18 cellular contexts compared by ENCODE assay signal in the genomic region with DNA sequence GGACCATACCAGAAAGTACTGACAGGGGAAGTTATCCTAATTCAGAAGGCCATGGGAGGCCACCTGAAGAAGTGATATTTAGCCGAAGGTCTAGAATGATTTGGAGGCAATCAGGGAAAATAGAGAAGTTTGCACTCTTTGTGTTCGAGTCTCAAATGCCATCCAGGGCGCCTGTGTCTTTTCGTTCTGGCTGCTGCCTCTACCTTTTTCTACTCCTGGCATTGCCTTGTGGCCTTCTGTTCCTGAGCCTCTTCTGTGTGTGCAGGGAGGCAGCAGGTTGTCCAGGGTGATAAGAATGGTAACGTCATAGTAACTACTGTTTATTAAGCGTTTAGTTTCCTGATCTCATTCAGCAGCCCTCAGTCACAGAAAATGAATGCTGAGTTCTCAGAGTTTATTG.
"Had no signal": no experiment of that assay in that cellular context is flagged by ENCODE, and none has a peak within 500 bp of the region (broad histone marks: within the 10 kb centered on the region; RNA-seq: fewer than 3 reads in every experiment).

No MANE protein-coding gene starts in this region.

- H3K36me3 ChIP-seq: heart right ventricle, thyroid gland had no signal

- H3K27ac Mint-ChIP-seq: activated naive CD4-positive, alpha-beta T cell treated with anti-CD3 and anti-CD28 coated beads for 36 hours; activated naive CD8-positive, alpha-beta T cell treated with anti-CD3 and anti-CD28 coated beads, Interleukin-2, amount 50 U/mL, for 24 hours; activated T-helper 2 cell treated with anti-CD3 and anti-CD28 coated beads, Interferon-gamma antibody, Interleukin-2, Interleukin-4, amounts not matched to agents 10 μg/mL and 5 μg/mL and 100 μg/mL, durations not matched to agents 14 hours and 24 hours and 36 hours; dendritic cell treated with granulocyte-macrophage colony-stimulating factor and Interleukin-4, amounts not matched to agents 40 ng/mL and 50 ng/mL, for 4 days; mesothelial cell of epicardium; nephron progenitor cell; stimulated activated naive B cell treated with anti-CD40 and anti-IgM and Interleukin-4, amounts not matched to agents 10 μg/mL and 1 μg/mL and 100 μg/mL, for 72 hours had no signal

- DNase-seq: activated CD4-positive, CD25-positive, alpha-beta regulatory T cell treated with anti-CD3 and anti-CD28 coated beads, Interleukin-2, amount 50 U/mL, for 72 hours; activated naive CD4-positive, alpha-beta T cell treated with anti-CD3 and anti-CD28 coated beads for 36 hours; activated naive CD8-positive, alpha-beta T cell treated with anti-CD3 and anti-CD28 coated beads, Interleukin-2, amount 50 U/mL, for 24 hours; aorta; heart right ventricle; left colon; nephron progenitor cell; occipital lobe; stimulated activated naive B cell treated with anti-CD40 and anti-IgM and Interleukin-4, amounts not matched to agents 10 μg/mL and 1 μg/mL and 100 μg/mL, for 72 hours; thyroid gland had no signal

- H3K9me3 Mint-ChIP-seq: activated naive CD4-positive, alpha-beta T cell treated with anti-CD3 and anti-CD28 coated beads for 36 hours; activated naive CD8-positive, alpha-beta T cell treated with anti-CD3 and anti-CD28 coated beads, Interleukin-2, amount 50 U/mL, for 24 hours; activated T-helper 2 cell treated with anti-CD3 and anti-CD28 coated beads, Interferon-gamma antibody, Interleukin-2, Interleukin-4, amounts not matched to agents 10 μg/mL and 5 μg/mL and 100 μg/mL, durations not matched to agents 14 hours and 24 hours and 36 hours; dendritic cell treated with granulocyte-macrophage colony-stimulating factor and Interleukin-4, amounts not matched to agents 40 ng/mL and 50 ng/mL, for 4 days; mesothelial cell of epicardium; nephron progenitor cell had no signal

- H3K27me3 ChIP-seq: heart right ventricle, thyroid gland had no signal

- H3K9me3 ChIP-seq: heart right ventricle, thyroid gland had no signal

- H3K4me3 Mint-ChIP-seq: activated naive CD4-positive, alpha-beta T cell treated with anti-CD3 and anti-CD28 coated beads for 36 hours; activated naive CD8-positive, alpha-beta T cell treated with anti-CD3 and anti-CD28 coated beads, Interleukin-2, amount 50 U/mL, for 24 hours; dendritic cell treated with granulocyte-macrophage colony-stimulating factor and Interleukin-4, amounts not matched to agents 40 ng/mL and 50 ng/mL, for 4 days; mesothelial cell of epicardium; nephron progenitor cell; stimulated activated naive B cell treated with anti-CD40 and anti-IgM and Interleukin-4, amounts not matched to agents 10 μg/mL and 1 μg/mL and 100 μg/mL, for 72 hours had no signal

- H3K4me3 ChIP-seq: heart right ventricle, lung, thyroid gland had no signal

- FAIRE-seq: bronchial epithelial cell, frontal cortex, urothelium cell line had no signal

- H3K27ac ChIP-seq: epithelial cell of prostate, heart right ventricle, thyroid gland had no signal

- H3K4me1 ChIP-seq: thyroid gland had no signal

- H3K27me3 Mint-ChIP-seq: activated naive CD8-positive, alpha-beta T cell treated with anti-CD3 and anti-CD28 coated beads, Interleukin-2, amount 50 U/mL, for 24 hours; dendritic cell treated with granulocyte-macrophage colony-stimulating factor and Interleukin-4, amounts not matched to agents 40 ng/mL and 50 ng/mL, for 4 days; stimulated activated naive B cell treated with anti-CD40 and anti-IgM and Interleukin-4, amounts not matched to agents 10 μg/mL and 1 μg/mL and 100 μg/mL, for 72 hours had no signal
